Comparison of ENCODE assay signal across 8 cellular contexts in genomic region chr1:206925116-206925736, GRCh38.
DNase-seq lines count a peak whose midpoint lies in the region; ATAC-seq lines count a peak whose summit lies in the region.

No MANE protein-coding gene starts in this region.

- peak; percentile 56 to 57 for DNase-seq in stimulated activated CD4-positive, alpha-beta T cell treated with anti-CD3 and anti-CD28 coated beads, Interleukin-15, amount 100 ng/mL, for 48 hours (ENCODE audit: low read depth in 2 of 2)
- no peak for DNase-seq in stimulated activated CD4-positive, alpha-beta T cell treated with anti-CD3 and anti-CD28 coated beads, Interleukin-12 subunit alpha, Interleukin-12 subunit beta, amount 100 ng/mL, for 4 hours
- DNase-seq in OCI-M1 (lab: John Stamatoyannopoulos, UW), result peak; percentile 75
- peak; percentile 52 for DNase-seq in central memory CD4-positive, alpha-beta T cell
- peak; percentile 70 to 75 for DNase-seq in stimulated activated CD8-positive, alpha-beta memory T cell treated with anti-CD3 and anti-CD28 coated beads, Interleukin-15, amount 100 ng/mL, for 48 hours (ENCODE audit: low read depth in 2 of 2)
- no peak for DNase-seq in kidney glomerular epithelial cell (lab: John Stamatoyannopoulos, UW)
- no peak for DNase-seq in NCI-H510A treated with DMSO at 0.1 percent for 48 hours (lab: John Stamatoyannopoulos, UW)

- ATAC-seq in HG02840 (IDR thresholded peaks at IDR 0.05; ENCODE audit: low FRiP score, unreplicated experiment), result peak; percentile 45

Comparison
In these comparisons a context has a peak if more than half of its experiments do, and no peak if none do; other contexts are left out.
1. DNase-seq: peak in stimulated activated CD4-positive, alpha-beta T cell treated with anti-CD3 and anti-CD28 coated beads, Interleukin-15, amount 100 ng/mL, for 48 hours (2 of 2), OCI-M1 (single experiment), central memory CD4-positive, alpha-beta T cell (single experiment) and stimulated activated CD8-positive, alpha-beta memory T cell treated with anti-CD3 and anti-CD28 coated beads, Interleukin-15, amount 100 ng/mL, for 48 hours (2 of 2); none in stimulated activated CD4-positive, alpha-beta T cell treated with anti-CD3 and anti-CD28 coated beads, Interleukin-12 subunit alpha, Interleukin-12 subunit beta, amount 100 ng/mL, for 4 hours (single experiment), kidney glomerular epithelial cell (single experiment) and NCI-H510A treated with DMSO at 0.1 percent for 48 hours (single experiment).